Comparison of ENCODE assay signal across 16 cellular contexts in the genomic region with DNA sequence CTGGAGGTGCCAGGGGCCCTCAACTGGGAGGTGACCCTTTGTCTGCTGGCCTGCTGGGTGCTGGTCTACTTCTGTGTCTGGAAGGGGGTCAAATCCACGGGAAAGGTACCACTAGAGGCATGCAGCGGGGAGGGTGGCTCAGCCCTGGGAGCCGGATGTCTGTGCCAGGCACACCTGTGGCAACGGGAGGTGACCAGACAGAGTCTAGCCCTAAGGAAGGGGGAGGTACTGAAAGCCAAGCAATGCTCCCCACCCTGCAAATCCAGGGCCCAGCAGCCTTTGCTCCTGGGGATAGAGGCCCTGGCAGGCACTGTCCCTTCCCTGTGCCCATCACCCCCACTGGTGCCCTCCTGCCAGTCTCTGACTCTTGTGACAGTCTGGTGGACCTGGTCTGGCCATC. TPM values are rescaled to one million over a fixed set of nuclear protein-coding genes. Genes with fewer than 3 reads are reported as not detected.
DNase-seq lines count a peak whose midpoint lies in the region; ATAC-seq and TF ChIP-seq lines count a peak whose summit lies in the region.
"Had no signal": no experiment of that assay in that cellular context is flagged by ENCODE, and none has a peak within 500 bp of the region (broad histone marks: within the 10 kb centered on the region; RNA-seq: fewer than 3 reads in every experiment).

No MANE protein-coding gene starts in this region.

- H3K79me2 ChIP-seq in osteoblast (ENCODE audit: insufficient read depth, low read length): peaks cover 3% of the 10 kb centered on the region

- no peak overlapping the region for H3K27ac ChIP-seq in BLaER1 treated with 17β-estradiol and CSF1 and Interleukin-3, amounts not matched to agents 10 nM and 100 nM
- peak overlapping the region; percentile 59 for H3K27ac ChIP-seq in RWPE1
- no peak overlapping the region for H3K27ac ChIP-seq in osteoblast (ENCODE audit: low read depth, low read length)
- H3K27ac ChIP-seq: A549, HL-60 had no signal

- H3K9ac ChIP-seq in BLaER1 treated with 17β-estradiol and CSF1 and Interleukin-3, amounts not matched to agents 10 nM and 100 nM: no peak overlapping the region

- peak overlapping the region in 6 of 11 experiments; percentile 32 to 53 (median 42); a peak in 11 of 22 replicates for H3K4me2 ChIP-seq in BLaER1 treated with 17β-estradiol and CSF1 and Interleukin-3, amounts not matched to agents 10 nM and 100 nM
- H3K4me2 ChIP-seq in osteoblast (ENCODE audit: insufficient read depth, low read length): no peak overlapping the region
- H3K4me2 ChIP-seq: A549 had no signal

- peaks cover 0 to 9% (median 0%) of the 10 kb centered on the region in 11 experiments; a peak in 3 of 22 replicates for H3K36me3 ChIP-seq in BLaER1 treated with 17β-estradiol and CSF1 and Interleukin-3, amounts not matched to agents 10 nM and 100 nM
- no peaks in the 10 kb centered on the region for H3K36me3 ChIP-seq in osteoblast (ENCODE audit: insufficient read depth, low read length)

- no peak for ATAC-seq in HG03432 (IDR thresholded peaks at IDR 0.05; ENCODE audit: unreplicated experiment)

- CTCF ChIA-PET in RWPE1 (lab: Yijun Ruan, JAX): no interaction called here

- peaks cover 0 to 19% (median 10%) of the 10 kb centered on the region in 11 experiments; a peak in 11 of 22 replicates for H3K9me3 ChIP-seq in BLaER1 treated with 17β-estradiol and CSF1 and Interleukin-3, amounts not matched to agents 10 nM and 100 nM (replicated peaks in 1 of 11)
- no peaks in the 10 kb centered on the region for H3K9me3 ChIP-seq in osteoblast (ENCODE audit: low read depth, low read length)
- H3K9me3 ChIP-seq: A549, BE2C, Caco-2, HAP-1 had no signal

- H3K27me3 ChIP-seq in BLaER1 treated with 17β-estradiol and CSF1 and Interleukin-3, amounts not matched to agents 10 nM and 100 nM: peaks cover 11 to 55% (median 29%) of the 10 kb centered on the region in 11 experiments; a peak in 21 of 22 replicates
- H3K27me3 ChIP-seq in osteoblast (ENCODE audit: insufficient read depth, low read length): no peaks in the 10 kb centered on the region
- H3K27me3 ChIP-seq: BE2C had no signal

- TF ChIP-seq CTCF in RWPE1 (conservative IDR thresholded peaks at IDR 0.05; ENCODE audit: low read depth) (no peak), osteoblast (IDR thresholded peaks at IDR 0.05; ENCODE audit: extremely low read depth, low read depth, low read length) (no peak)

- peaks cover 0 to 60% (median 29%) of the 10 kb centered on the region in 11 experiments; a peak in 18 of 22 replicates for H4K20me1 ChIP-seq in BLaER1 treated with 17β-estradiol and CSF1 and Interleukin-3, amounts not matched to agents 10 nM and 100 nM
- peaks cover 12% of the 10 kb centered on the region for H4K20me1 ChIP-seq in osteoblast (ENCODE audit: insufficient read depth, low read length)

- POLR2A ChIA-PET in RWPE1 (lab: Yijun Ruan, JAX; ENCODE audit: low non-redundant PET): no interaction called here

- no peak overlapping the region for H3K4me3 ChIP-seq in BLaER1 treated with 17β-estradiol and CSF1 and Interleukin-3, amounts not matched to agents 10 nM and 100 nM
- no peak overlapping the region for H3K4me3 ChIP-seq in osteoblast (ENCODE audit: insufficient read depth, low read length)
- H3K4me3 ChIP-seq: A549, HAP-1 had no signal

- peaks cover 0 to 20% (median 11%) of the 10 kb centered on the region in 10 experiments; a peak in 12 of 20 replicates for H3K4me1 ChIP-seq in BLaER1 treated with 17β-estradiol and CSF1 and Interleukin-3, amounts not matched to agents 10 nM and 100 nM
- H3K4me1 ChIP-seq in osteoblast (ENCODE audit: insufficient read depth, low read length): no peaks in the 10 kb centered on the region
- H3K4me1 ChIP-seq: BE2C, Caco-2 had no signal

- DNase-seq in RWPE1 (ENCODE audit: low spot score): no peak
- DNase-seq in osteoblast (ENCODE audit: insufficient read length, low spot score, missing footprints): peak; percentile 79
- DNase-seq in NCI-H1417 treated with DMSO at 0.1 percent for 48 hours (lab: John Stamatoyannopoulos, UW): no peak
- DNase-seq in NCI-H1105 treated with DMSO at 0.1 percent for 48 hours (lab: John Stamatoyannopoulos, UW): no peak
- DNase-seq: BE2C; Caco-2; CD8-positive, alpha-beta memory T cell; DND-41; GDM1; HFFc6; KBM-7 had no signal

- H2AFZ ChIP-seq in osteoblast (ENCODE audit: low read length): no peak overlapping the region

RNA-seq across cellular contexts. Expression of a gene that starts 4.3 kb away (rescaled TPM):
- 15.3 and 19.5 TPM in 2 replicates for total RNA-seq in osteoblast

RNA-seq across cellular contexts. Expression of a gene that starts 18.4 kb away (rescaled TPM):
- total RNA-seq in osteoblast: 0.29 and 0.36 TPM in 2 replicates
- total RNA-seq: Caco-2; CD8-positive, alpha-beta memory T cell had no signal

RNA-seq across cellular contexts. Expression of a gene that starts 32.2 kb away (rescaled TPM):
- total RNA-seq in osteoblast: 114 and 118 TPM in 2 replicates

RNA-seq across cellular contexts. Expression of a gene that starts 32.7 kb away (rescaled TPM):
- 14.1 and 16.3 TPM in 2 replicates for total RNA-seq in osteoblast

RNA-seq across cellular contexts. Expression of a gene that starts 45.0 kb away (rescaled TPM):
- under 0.01 TPM in 2 replicates for total RNA-seq in osteoblast
- total RNA-seq: HFFc6 had no signal
